Comparison of ENCODE assay signal across 8 cellular contexts in the genomic region with DNA sequence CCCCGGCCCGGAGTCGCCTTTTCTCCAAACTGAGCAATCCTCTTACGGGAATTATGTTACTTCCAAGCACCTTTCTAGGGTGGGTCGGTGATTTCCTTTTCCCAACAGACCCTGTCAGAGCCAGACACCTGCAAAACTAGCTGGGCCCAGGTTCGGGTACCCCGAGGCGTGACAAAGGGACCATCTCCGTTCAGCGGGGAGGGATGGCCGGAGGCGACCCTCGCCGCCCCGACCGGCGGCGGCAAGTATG. TPM values are rescaled to one million over a fixed set of nuclear protein-coding genes. Genes with fewer than 3 reads are reported as not detected.
DNase-seq lines count a peak whose midpoint lies in the region; ATAC-seq and TF ChIP-seq lines count a peak whose summit lies in the region.
"Had no signal": no experiment of that assay in that cellular context is flagged by ENCODE, and none has a peak within 500 bp of the region (broad histone marks: within the 10 kb centered on the region; RNA-seq: fewer than 3 reads in every experiment).

No MANE protein-coding gene starts in this region.

- ATAC-seq in activated CD8-positive, alpha-beta T cell treated with anti-CD3 and anti-CD28 coated beads for 36 hours = no peak
- ATAC-seq in stimulated activated effector memory CD8-positive, alpha-beta T cell treated with anti-CD3 and anti-CD28 coated beads, Interleukin-12 subunit alpha, Interleukin-12 subunit beta, amount 100 ng/mL, for 72 hours = no peak
- no peak for ATAC-seq in HG03442 (IDR thresholded peaks at IDR 0.05; ENCODE audit: unreplicated experiment)

- H2AFZ ChIP-seq in hepatocyte = peak overlapping the region; percentile 79

- TF ChIP-seq CTCF in activated CD8-positive, alpha-beta T cell treated with anti-CD3 and anti-CD28 coated beads for 36 hours (IDR thresholded peaks at IDR 0.05) = no peak
- TF ChIP-seq CTCF in hepatocyte (IDR thresholded peaks at IDR 0.05; ENCODE audit: poor library complexity) = no peak

- no peaks in the 10 kb centered on the region for H4K20me1 ChIP-seq in hepatocyte (ENCODE audit: insufficient read depth, poor library complexity, severe bottlenecking)

- H3K4me1 Mint-ChIP-seq in activated CD8-positive, alpha-beta T cell treated with anti-CD3 and anti-CD28 coated beads for 36 hours (ENCODE audit: low read depth) = peaks cover 44% of the 10 kb centered on the region
- peaks cover 12% of the 10 kb centered on the region for H3K4me1 Mint-ChIP-seq in stimulated activated effector memory CD8-positive, alpha-beta T cell treated with anti-CD3 and anti-CD28 coated beads, Interleukin-12 subunit alpha, Interleukin-12 subunit beta, amount 100 ng/mL, for 72 hours

- H3K36me3 ChIP-seq in HUES6 (ENCODE audit: control insufficient read depth, insufficient read depth, low read length) (peaks cover 24% of the 10 kb centered on the region), hepatocyte (replicated peaks; ENCODE audit: insufficient read depth, low read depth) (no peaks in the 10 kb centered on the region)

- H3K4me3 Mint-ChIP-seq in activated CD8-positive, alpha-beta T cell treated with anti-CD3 and anti-CD28 coated beads for 36 hours = peak overlapping the region; percentile 80
- H3K4me3 Mint-ChIP-seq in stimulated activated effector memory CD8-positive, alpha-beta T cell treated with anti-CD3 and anti-CD28 coated beads, Interleukin-12 subunit alpha, Interleukin-12 subunit beta, amount 100 ng/mL, for 72 hours = peak overlapping the region; percentile 88

- peak overlapping the region; percentile 97 for H3K4me2 ChIP-seq in hepatocyte

- POLR2A ChIA-PET in activated CD8-positive, alpha-beta T cell treated with anti-CD3 and anti-CD28 coated beads for 36 hours (lab: Charles Lee) = interaction anchor here (0.8 to 4.6 kb wide), 14 partner anchors 9 to 180 kb away, joined by 3 to 23 read pairs (median 8); a partner anchor contains a TSS

- peaks cover 48% of the 10 kb centered on the region for H3K79me2 ChIP-seq in hepatocyte

- no peaks in the 10 kb centered on the region for H3K27me3 Mint-ChIP-seq in activated CD8-positive, alpha-beta T cell treated with anti-CD3 and anti-CD28 coated beads for 36 hours

- H3K9me2 ChIP-seq in hepatocyte (replicated peaks; ENCODE audit: insufficient read depth) = no peaks in the 10 kb centered on the region

- H3K9me3 Mint-ChIP-seq in activated CD8-positive, alpha-beta T cell treated with anti-CD3 and anti-CD28 coated beads for 36 hours = no peaks in the 10 kb centered on the region
- H3K9me3 Mint-ChIP-seq in stimulated activated effector memory CD8-positive, alpha-beta T cell treated with anti-CD3 and anti-CD28 coated beads, Interleukin-12 subunit alpha, Interleukin-12 subunit beta, amount 100 ng/mL, for 72 hours = no peaks in the 10 kb centered on the region

- no peaks in the 10 kb centered on the region for H3K27me3 ChIP-seq in HUES6 (ENCODE audit: control insufficient read depth, insufficient read depth, low read length)
- H3K27me3 ChIP-seq in hepatocyte = no peaks in the 10 kb centered on the region

- peak overlapping the region; percentile 78 for H3K4me3 ChIP-seq in HUES6 (ENCODE audit: low read depth, low read length)
- H3K4me3 ChIP-seq in hepatocyte = peak overlapping the region; percentile 92

- peak overlapping the region; percentile 74 for H3K9ac ChIP-seq in HUES6 (ENCODE audit: low read length)

- H3K27ac ChIP-seq in HUES6 (ENCODE audit: low read depth, low read length) (peak overlapping the region; percentile 28; the same call in 1 of the 2 replicates), hepatocyte (peak overlapping the region; percentile 90)

- H3K4me1 ChIP-seq in HUES6 (ENCODE audit: control insufficient read depth, insufficient read depth, low read length) = no peaks in the 10 kb centered on the region
- H3K4me1 ChIP-seq in hepatocyte (ENCODE audit: insufficient read depth) = peaks cover 12% of the 10 kb centered on the region

- H3K9me3 ChIP-seq in HUES6 (ENCODE audit: control insufficient read depth, insufficient read depth, low read depth, low read length) (peaks cover 5% of the 10 kb centered on the region; the same call in 1 of the 2 replicates), hepatocyte (ENCODE audit: low read depth) (no peaks in the 10 kb centered on the region)

- peak; percentile 38 for DNase-seq in activated CD8-positive, alpha-beta T cell treated with anti-CD3 and anti-CD28 coated beads for 36 hours
- DNase-seq in hepatocyte (ENCODE audit: low spot score) (no peak), NCI-H1105 (lab: John Stamatoyannopoulos, UW) (no peak)
- DNase-seq in stimulated activated effector memory CD8-positive, alpha-beta T cell treated with anti-CD3 and anti-CD28 coated beads, Interleukin-12 subunit alpha, Interleukin-12 subunit beta, amount 100 ng/mL, for 72 hours (ENCODE audit: low spot score in 2 of 2) = no peak
- DNase-seq in NK-92 treated with Interleukin-12 subunit alpha and Interleukin-12 subunit beta, amount 100 ng/mL, for 24 hours (lab: John Stamatoyannopoulos, UW) = no peak

- intact Hi-C loops in activated CD8-positive, alpha-beta T cell treated with anti-CD3 and anti-CD28 coated beads for 36 hours (cut with micrococcal nuclease) = no loop called here

- under 1% methylated on average over 17 of the region's 18 CpGs for WGBS in hepatocyte (ENCODE audit: low lambda C conversion rate, missing lambda C conversion rate)

- peak overlapping the region; percentile 78 for H3K27ac Mint-ChIP-seq in activated CD8-positive, alpha-beta T cell treated with anti-CD3 and anti-CD28 coated beads for 36 hours
- H3K27ac Mint-ChIP-seq in stimulated activated effector memory CD8-positive, alpha-beta T cell treated with anti-CD3 and anti-CD28 coated beads, Interleukin-12 subunit alpha, Interleukin-12 subunit beta, amount 100 ng/mL, for 72 hours = peak overlapping the region; percentile 80

- CTCF ChIA-PET in activated CD8-positive, alpha-beta T cell treated with anti-CD3 and anti-CD28 coated beads for 36 hours (lab: Charles Lee) = interaction anchor here (0.6 to 4.3 kb wide), 17 partner anchors 10 to 171 kb away, joined by 3 to 52 read pairs (median 4); a partner anchor contains a TSS

- peaks cover 25% of the 10 kb centered on the region for H3K36me3 Mint-ChIP-seq in activated CD8-positive, alpha-beta T cell treated with anti-CD3 and anti-CD28 coated beads for 36 hours (ENCODE audit: low read depth)
- peaks cover 44% of the 10 kb centered on the region for H3K36me3 Mint-ChIP-seq in stimulated activated effector memory CD8-positive, alpha-beta T cell treated with anti-CD3 and anti-CD28 coated beads, Interleukin-12 subunit alpha, Interleukin-12 subunit beta, amount 100 ng/mL, for 72 hours

RNA-seq across cellular contexts. Expression of a gene that starts 0.4 kb away (rescaled TPM):
- total RNA-seq in activated CD8-positive, alpha-beta T cell treated with anti-CD3 and anti-CD28 coated beads for 36 hours = 100 to 1,000 TPM; 357 to 368 TPM
- 156 and 175 TPM in 2 replicates for total RNA-seq in hepatocyte
- 106 and 131 TPM in 2 replicates for polyA plus RNA-seq in hepatocyte

RNA-seq across cellular contexts. Expression of a gene that starts 51.0 kb away (rescaled TPM):
- not detected for total RNA-seq in activated CD8-positive, alpha-beta T cell treated with anti-CD3 and anti-CD28 coated beads for 36 hours
- not detected in 2 replicates for total RNA-seq in hepatocyte
- polyA plus RNA-seq in hepatocyte = not detected in 2 replicates
- total RNA-seq: SK-MEL-5 had no signal
